8 cellular contexts compared by ENCODE assay signal in the genomic region with DNA sequence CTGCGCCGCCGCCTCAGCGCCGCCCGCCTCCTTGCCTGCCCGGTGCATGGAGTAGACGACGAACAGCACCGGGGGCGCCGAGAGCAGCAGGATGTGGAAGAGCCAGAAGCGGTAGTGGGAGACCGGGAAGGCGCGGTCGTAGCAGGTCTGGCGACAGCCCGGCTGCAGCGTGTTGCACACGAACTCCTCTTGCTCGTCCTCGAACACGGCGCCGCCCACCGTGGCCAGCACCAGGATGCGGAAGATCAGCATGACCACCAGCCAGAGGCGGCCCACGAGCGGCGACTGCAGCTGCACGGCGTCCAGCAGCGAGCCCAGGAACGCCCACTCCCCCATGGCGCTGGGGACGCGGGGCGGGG. TPM values are rescaled to one million over a fixed set of nuclear protein-coding genes. Genes with fewer than 3 reads are reported as not detected.
A peak's percentile ranks its signal among the peaks of the same experiment; 100 is the strongest.
DNase-seq lines count a peak whose midpoint lies in the region; FAIRE-seq and TF ChIP-seq lines count a peak whose summit lies in the region.

No MANE protein-coding gene starts in this region.

- H2AFZ ChIP-seq in keratinocyte (ENCODE audit: control insufficient read depth, low read length): peak overlapping the region; percentile 23

- H3K36me3 ChIP-seq in keratinocyte (ENCODE audit: control insufficient read depth in 2 of 2, extremely low read depth in 1 of 2, insufficient read depth in 2 of 2, low read length in 2 of 2): no peaks in the 10 kb centered on the region
- H3K36me3 ChIP-seq in subcutaneous abdominal adipose tissue (ENCODE audit: control insufficient read depth in 5 of 5, insufficient read depth in 5 of 5, low read length in 5 of 5): no peaks in the 10 kb centered on the region

- H3K4me1 ChIP-seq in keratinocyte (ENCODE audit: control insufficient read depth, extremely low read depth, insufficient read depth, low read length) (peaks cover 3% of the 10 kb centered on the region), subcutaneous abdominal adipose tissue (ENCODE audit: control insufficient read depth in 5 of 5, insufficient read depth in 5 of 5, low read length in 5 of 5) (peaks cover 0 to 30% (median 19%) of the 10 kb centered on the region in 5 donors)

- no peaks in the 10 kb centered on the region for H3K79me2 ChIP-seq in keratinocyte (ENCODE audit: control insufficient read depth, insufficient read depth, low read length)

- dilution Hi-C loops in keratinocyte (cut with MboI; ENCODE audit: extremely low pct_ligation_motif_present, low sequenced_read_pairs): loop anchor here (5.0 kb wide), 1 partner anchor 61 kb away; no protein-coding TSS in a partner anchor

- no peaks in the 10 kb centered on the region for H3K9me3 Mint-ChIP-seq in activated naive CD4-positive, alpha-beta T cell treated with anti-CD3 and anti-CD28 coated beads, Interleukin-2, amount 10 ng/mL, durations not matched to agents 7 days and 5 days
- H3K9me3 Mint-ChIP-seq in activated naive CD8-positive, alpha-beta T cell (ENCODE audit: low read depth): no peaks in the 10 kb centered on the region

- H3K4me3 ChIP-seq in keratinocyte (ENCODE audit: control insufficient read depth in 2 of 3, extremely low read depth in 1 of 3, insufficient read depth in 2 of 3, low read depth in 1 of 3, low read length in 3 of 3): peak overlapping the region in 2 of 3 experiments; percentile 19 to 45
- H3K4me3 ChIP-seq in subcutaneous abdominal adipose tissue (ENCODE audit: low read depth in 1 of 5, low read length in 5 of 5): peak overlapping the region in 4 of 5 donors; percentile 62 to 75 (median 73)

- H3K4me1 Mint-ChIP-seq in activated naive CD4-positive, alpha-beta T cell treated with anti-CD3 and anti-CD28 coated beads, Interleukin-2, amount 10 ng/mL, durations not matched to agents 7 days and 5 days: peaks cover 50% of the 10 kb centered on the region
- H3K4me1 Mint-ChIP-seq in activated naive CD8-positive, alpha-beta T cell (ENCODE audit: low read depth): peaks cover 8% of the 10 kb centered on the region

- peak overlapping the region; percentile 22 for H3K9ac ChIP-seq in keratinocyte (ENCODE audit: control insufficient read depth, extremely low read depth, insufficient read depth, low read length)
- H3K9ac ChIP-seq in subcutaneous abdominal adipose tissue (ENCODE audit: low read length in 5 of 5): peak overlapping the region in 1 of 5 donors; percentile 30

- H4K20me1 ChIP-seq in keratinocyte (ENCODE audit: control insufficient read depth, extremely low read depth, insufficient read depth, low read length): no peaks in the 10 kb centered on the region

- H3K27ac Mint-ChIP-seq in activated naive CD4-positive, alpha-beta T cell treated with anti-CD3 and anti-CD28 coated beads, Interleukin-2, amount 10 ng/mL, durations not matched to agents 7 days and 5 days: peak overlapping the region; percentile 45
- no peak overlapping the region for H3K27ac Mint-ChIP-seq in activated naive CD8-positive, alpha-beta T cell

- H3K27ac ChIP-seq in keratinocyte (ENCODE audit: control insufficient read depth, insufficient read depth, low read length) (no peak overlapping the region), subcutaneous abdominal adipose tissue (ENCODE audit: low read depth, low read length) (no peak overlapping the region)

- peak overlapping the region; percentile 77 for H3K4me3 Mint-ChIP-seq in activated naive CD4-positive, alpha-beta T cell treated with anti-CD3 and anti-CD28 coated beads, Interleukin-2, amount 10 ng/mL, durations not matched to agents 7 days and 5 days
- peak overlapping the region; percentile 65 for H3K4me3 Mint-ChIP-seq in activated naive CD8-positive, alpha-beta T cell

- peak; percentile 47 for DNase-seq in activated naive CD4-positive, alpha-beta T cell treated with anti-CD3 and anti-CD28 coated beads, Interleukin-2, amount 10 ng/mL, durations not matched to agents 7 days and 5 days
- no peak for DNase-seq in activated naive CD4-positive, alpha-beta T cell (lab: John Stamatoyannopoulos, UW)
- DNase-seq in keratinocyte (ENCODE audit: low read depth, low spot score) (no peak), NK-92 (lab: John Stamatoyannopoulos, UW; ENCODE audit: unreplicated experiment) (no peak), SKM-1 treated with dmso at 0.1 percent for 144 hours (lab: John Stamatoyannopoulos, UW; ENCODE audit: unreplicated experiment) (no peak)
- no peak for DNase-seq in NK-92 treated with Interleukin-12 subunit alpha and Interleukin-12 subunit beta, amount 100 ng/mL, for 24 hours (lab: John Stamatoyannopoulos, UW)

- H3K27me3 Mint-ChIP-seq in activated naive CD4-positive, alpha-beta T cell treated with anti-CD3 and anti-CD28 coated beads, Interleukin-2, amount 10 ng/mL, durations not matched to agents 7 days and 5 days: peaks cover 41% of the 10 kb centered on the region
- H3K27me3 Mint-ChIP-seq in activated naive CD8-positive, alpha-beta T cell: peaks cover 1% of the 10 kb centered on the region

- peaks cover 2% of the 10 kb centered on the region for H3K36me3 Mint-ChIP-seq in activated naive CD4-positive, alpha-beta T cell treated with anti-CD3 and anti-CD28 coated beads, Interleukin-2, amount 10 ng/mL, durations not matched to agents 7 days and 5 days
- no peaks in the 10 kb centered on the region for H3K36me3 Mint-ChIP-seq in activated naive CD8-positive, alpha-beta T cell

- H3K4me2 ChIP-seq in keratinocyte (ENCODE audit: control insufficient read depth, extremely low read depth, insufficient read depth, low read depth, low read length): peak overlapping the region; percentile 83

- CTCF ChIA-PET in activated naive CD4-positive, alpha-beta T cell treated with anti-CD3 and anti-CD28 coated beads, Interleukin-2, amount 10 ng/mL, durations not matched to agents 7 days and 5 days (lab: Charles Lee): interaction anchor here (1.0 to 14.2 kb wide), 12 partner anchors 9 to 197 kb away, joined by 3 to 370 read pairs (median 7); a partner anchor contains a TSS

- no peaks in the 10 kb centered on the region for H3K27me3 ChIP-seq in keratinocyte (ENCODE audit: control insufficient read depth, extremely low read depth, insufficient read depth, low read length)
- H3K27me3 ChIP-seq in subcutaneous abdominal adipose tissue (ENCODE audit: control insufficient read depth in 5 of 5, insufficient read depth in 4 of 5, low read length in 5 of 5): peaks cover 0 to 16% (median 12%) of the 10 kb centered on the region in 5 donors

- no peak for FAIRE-seq in keratinocyte (lab: Jason Lieb, UNC)

- H3K9me1 ChIP-seq in keratinocyte (ENCODE audit: control insufficient read depth, extremely low read depth, insufficient read depth, low read length): no peaks in the 10 kb centered on the region

- TF ChIP-seq CTCF in keratinocyte (optimal IDR thresholded peaks at IDR 0.05 in 1 of 3, IDR thresholded peaks at IDR 0.05 in 1 of 3, conservative IDR thresholded peaks at IDR 0.05 in 1 of 3; ENCODE audit: extremely low read depth in 1 of 3, insufficient read depth in 2 of 3, low read length in 3 of 3): no peak

- H3K9me3 ChIP-seq in keratinocyte (ENCODE audit: control insufficient read depth, low read depth, low read length) (no peaks in the 10 kb centered on the region), subcutaneous abdominal adipose tissue (ENCODE audit: control insufficient read depth in 5 of 5, low read length in 5 of 5) (no peaks in the 10 kb centered on the region)

RNA-seq across cellular contexts. Expression of a gene that starts 1.1 kb away (rescaled TPM):
- polyA plus RNA-seq in keratinocyte: not detected in 3 replicates
- polyA plus RNA-seq in keratinocyte (2011; ENCODE audit: low read depth): not detected
- not detected in 2 replicates for polyA plus RNA-seq in keratinocyte (2011; cell fraction: cytosol; rRNA removed)
- polyA plus RNA-seq in keratinocyte (2011; cell fraction: nucleus; rRNA removed): not detected in 2 replicates
- polyA plus RNA-seq in keratinocyte (2012; ENCODE audit: low replicate concordance): not detected in 2 replicates
- not detected in 3 replicates for polyA minus RNA-seq in keratinocyte
- not detected for polyA minus RNA-seq in keratinocyte (2011; cell fraction: cytosol; rRNA and poly(A)+ RNA removed)
- not detected in 2 replicates for polyA minus RNA-seq in keratinocyte (2011; cell fraction: nucleus; rRNA and poly(A)+ RNA removed)

RNA-seq across cellular contexts. Expression of a gene that starts 54.2 kb away (rescaled TPM):
- 5.2 to 45.0 TPM (median 27.1 TPM) in 3 replicates for polyA plus RNA-seq in keratinocyte
- 3.0 TPM for polyA plus RNA-seq in keratinocyte (2011; ENCODE audit: low read depth)
- 5.1 and 13.0 TPM in 2 replicates for polyA plus RNA-seq in keratinocyte (2011; cell fraction: cytosol; rRNA removed)
- 6.1 and 10.4 TPM in 2 replicates for polyA plus RNA-seq in keratinocyte (2011; cell fraction: nucleus; rRNA removed)
- polyA plus RNA-seq in keratinocyte (2012; ENCODE audit: low replicate concordance): 0.23 and 33.4 TPM in 2 replicates
- 3.0 to 28.7 TPM (median 4.0 TPM) in 3 replicates for polyA minus RNA-seq in keratinocyte
- polyA minus RNA-seq in keratinocyte (2011; cell fraction: cytosol; rRNA and poly(A)+ RNA removed): 5.8 TPM
- 3.3 and 6.9 TPM in 2 replicates for polyA minus RNA-seq in keratinocyte (2011; cell fraction: nucleus; rRNA and poly(A)+ RNA removed)

RNA-seq across cellular contexts. Expression of a gene that starts 54.5 kb away (rescaled TPM):
- polyA plus RNA-seq in keratinocyte: 1.7 to 6.0 TPM (median 3.8 TPM) in 3 replicates
- polyA plus RNA-seq in keratinocyte (2011; ENCODE audit: low read depth): 23.1 TPM
- polyA plus RNA-seq in keratinocyte (2011; cell fraction: cytosol; rRNA removed): 3.5 and 6.0 TPM in 2 replicates
- 6.0 and 12.0 TPM in 2 replicates for polyA plus RNA-seq in keratinocyte (2011; cell fraction: nucleus; rRNA removed)
- 9.2 and 21.5 TPM in 2 replicates for polyA plus RNA-seq in keratinocyte (2012; ENCODE audit: low replicate concordance)
- polyA minus RNA-seq in keratinocyte: 4.5 to 20.8 TPM (median 7.1 TPM) in 3 replicates
- 11.9 TPM for polyA minus RNA-seq in keratinocyte (2011; cell fraction: cytosol; rRNA and poly(A)+ RNA removed)
- polyA minus RNA-seq in keratinocyte (2011; cell fraction: nucleus; rRNA and poly(A)+ RNA removed): 5.9 and 7.8 TPM in 2 replicates
